Comparison of ENCODE assay signal across 1 cellular context in the genomic region with DNA sequence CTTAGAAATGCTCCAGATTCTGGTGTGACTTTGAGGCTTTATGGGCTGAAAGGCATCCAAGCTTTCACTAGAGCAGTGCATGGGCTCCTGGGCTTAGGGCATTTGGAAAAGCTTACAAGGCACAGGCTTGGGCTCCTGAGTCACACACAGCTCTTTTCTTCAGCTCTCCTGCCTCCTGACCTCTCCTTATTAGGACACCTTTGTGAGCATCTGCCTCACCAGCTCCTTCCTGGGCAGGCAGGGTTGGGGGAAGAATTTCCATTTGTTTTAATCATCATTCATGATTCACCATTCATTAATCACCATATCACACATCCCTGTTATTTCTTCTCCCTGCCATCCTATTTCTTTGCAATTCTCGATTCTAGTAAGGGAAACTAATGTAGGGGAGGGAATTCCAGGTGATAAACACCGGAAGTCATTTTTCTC.
TF ChIP-seq lines count a peak whose summit lies in the region.

No MANE protein-coding gene starts in this region.

TF ChIP-seq in IMR-90, 13 proteins besides CTCF, POLR2A, EP300 and RAD21:
- TF ChIP-seq BHLHE40 (IDR thresholded peaks at IDR 0.05; ENCODE audit: low read depth, low read length) = peak; percentile 20; the same call in 1 of the 2 replicates
- 0 out of 2 replicates have a peak, but pooled peaks have one; percentile 43 for TF ChIP-seq FOS (IDR thresholded peaks at IDR 0.05; ENCODE audit: low read depth, low read length)
- TF ChIP-seq CEBPB (IDR thresholded peaks at IDR 0.05; ENCODE audit: low read depth, low read length) = peak; percentile 41; the same call in 1 of the 2 replicates
- 0 out of 2 replicates have a peak, but pooled peaks have one; percentile 4 for TF ChIP-seq MAFK (IDR thresholded peaks at IDR 0.05; ENCODE audit: low read depth, low read length)
- no peak for TF ChIP-seq RCOR1 (IDR thresholded peaks at IDR 0.05; ENCODE audit: insufficient replicate concordance, low read length)
- no peak for TF ChIP-seq MXI1 (IDR thresholded peaks at IDR 0.05; ENCODE audit: borderline replicate concordance, low read depth, low read length)
- TF ChIP-seq NFE2L2 (IDR thresholded peaks at IDR 0.05; ENCODE audit: low read depth, low read length) = no peak
